Comparison of ENCODE assay signal across 8 cellular contexts in genomic region chr1:111948209-111949131, GRCh38. TPM values are rescaled to one million over a fixed set of nuclear protein-coding genes. Genes with fewer than 3 reads are reported as not detected.
DNase-seq lines count a peak whose midpoint lies in the region; ATAC-seq lines count a peak whose summit lies in the region.

No MANE protein-coding gene starts in this region.

- no peak overlapping the region for H3K4me3 Mint-ChIP-seq in activated CD4-positive, alpha-beta T cell treated with anti-CD3 and anti-CD28 coated beads, Interleukin-2, amount 10 ng/mL, durations not matched to agents 7 days and 5 days

- H3K27ac ChIP-seq in muscle layer of duodenum (ENCODE audit: low read length): peak overlapping the region; percentile 42

- POLR2A ChIA-PET in activated CD4-positive, alpha-beta T cell treated with anti-CD3 and anti-CD28 coated beads, Interleukin-2, amount 10 ng/mL, durations not matched to agents 7 days and 5 days (lab: Charles Lee): no interaction called here

- no peaks in the 10 kb centered on the region for H3K36me3 Mint-ChIP-seq in activated CD4-positive, alpha-beta T cell treated with anti-CD3 and anti-CD28 coated beads, Interleukin-2, amount 10 ng/mL, durations not matched to agents 7 days and 5 days (ENCODE audit: low read depth)

- H3K36me3 ChIP-seq in muscle layer of duodenum (ENCODE audit: control insufficient read depth in 1 of 2, insufficient read depth in 2 of 2, low read length in 2 of 2): no peaks in the 10 kb centered on the region

- peak; percentile 60 for DNase-seq in Ammon's horn (ENCODE audit: low spot score)
- peak; percentile 74 for DNase-seq in NCI-H2029 (lab: John Stamatoyannopoulos, UW)
- peak; percentile 66 for DNase-seq in cerebellar cortex (ENCODE audit: low spot score)
- DNase-seq in activated T-cell treated with anti-CD3 and anti-CD28 coated beads, Interleukin-2, amount 50 U/mL, for 1 hour: no peak
- DNase-seq in activated CD4-positive, alpha-beta T cell treated with anti-CD3 and anti-CD28 coated beads, Interleukin-2, amount 10 ng/mL, durations not matched to agents 7 days and 5 days: no peak

- no peaks in the 10 kb centered on the region for H3K9me3 ChIP-seq in muscle layer of duodenum (ENCODE audit: control insufficient read depth in 1 of 2, low read length in 2 of 2)

- ATAC-seq in HG02973 (IDR thresholded peaks at IDR 0.05; ENCODE audit: unreplicated experiment): no peak
- no peak for ATAC-seq in GM21390 (IDR thresholded peaks at IDR 0.05; ENCODE audit: unreplicated experiment)

- peaks cover 5% of the 10 kb centered on the region for H3K4me1 Mint-ChIP-seq in activated CD4-positive, alpha-beta T cell treated with anti-CD3 and anti-CD28 coated beads, Interleukin-2, amount 10 ng/mL, durations not matched to agents 7 days and 5 days

- H3K27me3 ChIP-seq in muscle layer of duodenum (ENCODE audit: low read depth, low read length): no peaks in the 10 kb centered on the region

- no peaks in the 10 kb centered on the region for H3K9me3 Mint-ChIP-seq in activated CD4-positive, alpha-beta T cell treated with anti-CD3 and anti-CD28 coated beads, Interleukin-2, amount 10 ng/mL, durations not matched to agents 7 days and 5 days

- CTCF ChIA-PET in activated CD4-positive, alpha-beta T cell treated with anti-CD3 and anti-CD28 coated beads, Interleukin-2, amount 10 ng/mL, durations not matched to agents 7 days and 5 days (lab: Charles Lee): interaction anchor here (0.7 kb wide), 1 partner anchor 886 kb away, joined by 3 read pairs; no protein-coding TSS in a partner anchor

- no peak overlapping the region for H3K4me3 ChIP-seq in muscle layer of duodenum (ENCODE audit: low read depth in 1 of 2, low read length in 2 of 2)

- H3K4me1 ChIP-seq in muscle layer of duodenum (ENCODE audit: control insufficient read depth in 1 of 2, insufficient read depth in 2 of 2, low read length in 2 of 2): peaks cover 5 to 13% of the 10 kb centered on the region in 2 donors

- no peak overlapping the region for H3K27ac Mint-ChIP-seq in activated CD4-positive, alpha-beta T cell treated with anti-CD3 and anti-CD28 coated beads, Interleukin-2, amount 10 ng/mL, durations not matched to agents 7 days and 5 days

- H3K27me3 Mint-ChIP-seq in activated CD4-positive, alpha-beta T cell treated with anti-CD3 and anti-CD28 coated beads, Interleukin-2, amount 10 ng/mL, durations not matched to agents 7 days and 5 days: peaks cover 12% of the 10 kb centered on the region

RNA-seq across cellular contexts. Expression of gene KCND3, which starts 41.0 kb away (rescaled TPM):
- total RNA-seq in activated CD4-positive, alpha-beta T cell treated with anti-CD3 and anti-CD28 coated beads, Interleukin-2, amount 10 ng/mL, durations not matched to agents 7 days and 5 days: not detected

Comparison
In these comparisons a context has a peak if more than half of its experiments do, and no peak if none do; other contexts are left out.
1. DNase-seq: peak in Ammon's horn (single experiment), NCI-H2029 (single experiment) and cerebellar cortex (single experiment); none in activated T-cell treated with anti-CD3 and anti-CD28 coated beads, Interleukin-2, amount 50 U/mL, for 1 hour (single experiment) and activated CD4-positive, alpha-beta T cell treated with anti-CD3 and anti-CD28 coated beads, Interleukin-2, amount 10 ng/mL, durations not matched to agents 7 days and 5 days (single experiment).